ENCODE assay signal across 10 cellular contexts in genomic region chr15:74050835-74051234, GRCh38. TPM values are rescaled to one million over a fixed set of nuclear protein-coding genes. Genes with fewer than 3 reads are reported as not detected.
DNase-seq lines count a peak whose midpoint lies in the region; ATAC-seq and TF ChIP-seq lines count a peak whose summit lies in the region.
"Had no signal": no experiment of that assay in that cellular context is flagged by ENCODE, and none has a peak within 500 bp of the region (broad histone marks: within the 10 kb centered on the region; RNA-seq: fewer than 3 reads in every experiment).

No MANE protein-coding gene starts in this region.

- H3K27ac Mint-ChIP-seq in activated T-helper 17 cell treated with anti-CD3 and anti-CD28 coated beads, Interleukin-2, amount 50 U/mL, for 72 hours, result peak overlapping the region; percentile 66

- H3K9me3 ChIP-seq in hepatocyte (ENCODE audit: low read depth) (no peaks in the 10 kb centered on the region), gastrocnemius medialis (no peaks in the 10 kb centered on the region)

- H3K4me3 ChIP-seq in hepatocyte (no peak overlapping the region), gastrocnemius medialis (no peak overlapping the region)

- no peaks in the 10 kb centered on the region for H4K20me1 ChIP-seq in hepatocyte (ENCODE audit: insufficient read depth, poor library complexity, severe bottlenecking)

- in situ Hi-C loops in gastrocnemius medialis (cut with MboI; ENCODE audit: low sequenced_read_pairs in 4 of 4), result loop anchor here in 2 of 4 donors (10.0 kb wide), 2 partner anchors 74 to 264 kb away; no protein-coding TSS in a partner anchor

- no peaks in the 10 kb centered on the region for H3K27me3 Mint-ChIP-seq in activated T-helper 17 cell treated with anti-CD3 and anti-CD28 coated beads, Interleukin-2, amount 50 U/mL, for 72 hours

- TF ChIP-seq POLR2A in gastrocnemius medialis (IDR thresholded peaks at IDR 0.05), result no peak

- intact Hi-C loops in gastrocnemius medialis (cut with DNase I; ENCODE audit: low total_unique reads), result loop anchor here (10.0 kb wide), 1 partner anchor 274 kb away; no protein-coding TSS in a partner anchor

- no peak overlapping the region for H2AFZ ChIP-seq in hepatocyte

- TF ChIP-seq CTCF in hepatocyte (IDR thresholded peaks at IDR 0.05; ENCODE audit: poor library complexity), result no peak
- TF ChIP-seq CTCF in gastrocnemius medialis (IDR thresholded peaks at IDR 0.05 in 4 of 5, conservative IDR thresholded peaks at IDR 0.05 in 1 of 5), result no peak

- H3K9me2 ChIP-seq in hepatocyte (replicated peaks; ENCODE audit: insufficient read depth), result no peaks in the 10 kb centered on the region

- DNase-seq in AG08395 (ENCODE audit: low spot score) (peak; percentile 36), hepatocyte (ENCODE audit: low spot score) (no peak), gastrocnemius medialis (no peak), midbrain (lab: John Stamatoyannopoulos, UW) (no peak)
- DNase-seq: activated T-cell treated with anti-CD3 and anti-CD28 coated beads, Interleukin-2, amount 50 U/mL, for 48 hours; NCI-H1694 had no signal

- H3K4me1 ChIP-seq in hepatocyte (ENCODE audit: insufficient read depth) (peaks cover 23% of the 10 kb centered on the region), gastrocnemius medialis (peaks cover 11 to 19% of the 10 kb centered on the region in 2 donors)

- no peaks in the 10 kb centered on the region for H3K36me3 Mint-ChIP-seq in activated T-helper 17 cell treated with anti-CD3 and anti-CD28 coated beads, Interleukin-2, amount 50 U/mL, for 72 hours (ENCODE audit: low read depth)

- H3K4me3 Mint-ChIP-seq in activated T-helper 17 cell treated with anti-CD3 and anti-CD28 coated beads, Interleukin-2, amount 50 U/mL, for 72 hours, result no peak overlapping the region

- no peaks in the 10 kb centered on the region for H3K79me2 ChIP-seq in hepatocyte

- 80% methylated on average over 6 of the region's 6 CpGs for WGBS in hepatocyte (ENCODE audit: low lambda C conversion rate, missing lambda C conversion rate)

- H3K4me2 ChIP-seq in hepatocyte, result peak overlapping the region; percentile 0

- H3K27ac ChIP-seq in hepatocyte (peak overlapping the region; percentile 65), gastrocnemius medialis (peak overlapping the region; percentile 64 to 70 (median 67))

- peaks cover 4% of the 10 kb centered on the region for H3K4me1 Mint-ChIP-seq in activated T-helper 17 cell treated with anti-CD3 and anti-CD28 coated beads, Interleukin-2, amount 50 U/mL, for 72 hours

- no peak for ATAC-seq in activated T-helper 17 cell treated with anti-CD3 and anti-CD28 coated beads, Interleukin-2, amount 50 U/mL, for 72 hours (replicated peaks)
- ATAC-seq in gastrocnemius medialis (peak in 1 of 2 donors; percentile 16), GM21360 (IDR thresholded peaks at IDR 0.05; ENCODE audit: unreplicated experiment) (no peak), GM21825 (IDR thresholded peaks at IDR 0.05; ENCODE audit: unreplicated experiment) (no peak), GM21576 (IDR thresholded peaks at IDR 0.05; ENCODE audit: unreplicated experiment) (no peak)

- no peaks in the 10 kb centered on the region for H3K36me3 ChIP-seq in hepatocyte (replicated peaks; ENCODE audit: insufficient read depth, low read depth)
- no peaks in the 10 kb centered on the region for H3K36me3 ChIP-seq in gastrocnemius medialis

- H3K27me3 ChIP-seq in hepatocyte, result no peaks in the 10 kb centered on the region
- no peaks in the 10 kb centered on the region for H3K27me3 ChIP-seq in gastrocnemius medialis

- no peaks in the 10 kb centered on the region for H3K9me3 Mint-ChIP-seq in activated T-helper 17 cell treated with anti-CD3 and anti-CD28 coated beads, Interleukin-2, amount 50 U/mL, for 72 hours

RNA-seq across cellular contexts. Expression of gene GOLGA6A, which starts 31.5 kb away (rescaled TPM):
- under 1 TPM in 1 of 2 donors, not detected in 1; 0.11 TPM for total RNA-seq in activated T-helper 17 cell treated with anti-CD3 and anti-CD28 coated beads, Interleukin-2, amount 50 U/mL, for 72 hours
- total RNA-seq in hepatocyte (not detected in 2 replicates), gastrocnemius medialis (under 1 TPM in 2 of 4 donors, not detected in 2; 0.10 to 0.83 TPM)
- polyA plus RNA-seq in hepatocyte, result not detected in 2 replicates

RNA-seq across cellular contexts. Expression of gene PML, which starts 56.3 kb away (rescaled TPM):
- 10 to 100 TPM; 67.4 to 74.1 TPM for total RNA-seq in activated T-helper 17 cell treated with anti-CD3 and anti-CD28 coated beads, Interleukin-2, amount 50 U/mL, for 72 hours
- total RNA-seq in hepatocyte, result 9.7 and 15.7 TPM in 2 replicates
- polyA plus RNA-seq in hepatocyte, result 29.9 and 38.8 TPM in 2 replicates
- 10 to 100 TPM; 17.3 to 42.1 (median 21.2) TPM for total RNA-seq in gastrocnemius medialis

RNA-seq across cellular contexts. Expression of gene STOML1, which starts 58.7 kb away (rescaled TPM):
- 1 to 10 TPM; 4.8 to 7.3 TPM for total RNA-seq in activated T-helper 17 cell treated with anti-CD3 and anti-CD28 coated beads, Interleukin-2, amount 50 U/mL, for 72 hours
- total RNA-seq in hepatocyte (10.3 and 14.2 TPM in 2 replicates), gastrocnemius medialis (10 to 100 TPM; 15.2 to 28.8 (median 16.9) TPM)
- polyA plus RNA-seq in hepatocyte, result 19.8 and 21.0 TPM in 2 replicates
